ENCODE assay signal across 8 cellular contexts in the genomic region with DNA sequence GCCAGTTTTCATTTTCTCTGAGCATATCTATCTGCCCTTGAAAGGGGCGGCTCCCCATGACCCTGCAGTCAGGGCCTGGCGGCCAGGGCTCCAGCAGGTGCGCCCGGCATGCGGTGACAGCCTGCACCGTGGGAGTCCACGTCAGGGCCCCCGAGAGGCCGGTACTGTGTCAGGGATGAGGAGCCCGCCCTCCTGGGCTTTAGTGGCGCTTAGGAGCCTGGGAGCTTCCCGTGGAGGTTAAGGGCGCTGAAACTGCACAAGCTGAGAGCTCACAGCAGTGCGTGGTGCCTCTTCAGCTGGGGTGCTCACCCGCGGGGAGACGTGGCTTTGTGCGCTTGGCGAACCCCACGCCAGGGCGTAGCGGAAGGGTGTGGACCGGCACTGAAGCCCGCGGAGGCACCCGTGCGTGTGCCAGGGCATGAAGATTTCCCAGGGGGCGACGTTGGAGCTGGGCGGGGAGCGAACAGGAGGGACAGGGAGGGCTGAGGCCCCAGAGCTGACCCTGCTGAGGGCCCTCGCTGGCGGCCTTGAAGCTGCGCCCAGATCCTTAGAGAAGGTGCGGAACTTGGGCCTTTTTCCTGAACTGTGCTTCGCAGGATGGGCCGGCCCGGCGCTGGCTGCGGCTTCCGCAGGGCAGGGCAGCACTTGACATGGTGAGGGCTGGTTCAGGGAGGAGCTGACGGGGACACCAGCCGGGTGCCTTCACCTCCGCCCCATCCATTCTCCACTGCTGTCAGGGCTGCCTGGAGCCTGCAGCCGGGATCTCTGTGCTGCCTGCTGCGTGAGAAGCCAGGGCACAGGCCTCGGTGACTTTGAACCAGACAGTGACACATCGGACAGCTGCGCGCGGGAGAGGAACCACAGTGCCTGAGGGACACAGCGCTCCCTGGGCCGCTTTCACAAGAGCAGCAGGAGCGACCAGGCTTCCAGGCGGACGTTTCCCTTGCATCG.
DNase-seq lines count a peak whose midpoint lies in the region; ATAC-seq and TF ChIP-seq lines count a peak whose summit lies in the region.

No MANE protein-coding gene starts in this region.

- peak overlapping the region; percentile 56 for H2AFZ ChIP-seq in parathyroid adenoma

- H3K36me3 ChIP-seq in parathyroid adenoma (ENCODE audit: control insufficient read depth, insufficient read depth, low read length) = no peaks in the 10 kb centered on the region

- H3K4me2 ChIP-seq in parathyroid adenoma (ENCODE audit: low read length) = peak overlapping the region; percentile 22

- ATAC-seq in GM18517 (IDR thresholded peaks at IDR 0.05; ENCODE audit: unreplicated experiment) = peak; percentile 40
- ATAC-seq in GM18909 (IDR thresholded peaks at IDR 0.05; ENCODE audit: poor library complexity, unreplicated experiment) = no peak

- H3K27ac ChIP-seq in parathyroid adenoma = no peak overlapping the region

- no peaks in the 10 kb centered on the region for H3K4me1 ChIP-seq in parathyroid adenoma

- TF ChIP-seq POLR2A in NB4 (IDR thresholded peaks at IDR 0.05; ENCODE audit: extremely low read depth, insufficient read length) = no peak

- peak; percentile 91 for DNase-seq in NB4 (ENCODE audit: low read depth)
- DNase-seq in activated T-cell treated with anti-CD3 and anti-CD28 coated beads for 48 hours (ENCODE audit: low read depth) = peak; percentile 34
- peak; percentile 49 for DNase-seq in fibroblast of peridontal ligament (ENCODE audit: extremely low read depth)
- no peak for DNase-seq in SIG-M5 treated with dmso at 0.1 percent for 504 hours (lab: John Stamatoyannopoulos, UW; ENCODE audit: unreplicated experiment)
- no peak for DNase-seq in NCI-H748 treated with DMSO at 0.1 percent for 48 hours (lab: John Stamatoyannopoulos, UW)

- TF ChIP-seq CTCF in NB4 (IDR thresholded peaks at IDR 0.05; ENCODE audit: low read depth, low read length) = no peak
- TF ChIP-seq CTCF in parathyroid adenoma (IDR thresholded peaks at IDR 0.05) = no peak

- H3K27me3 ChIP-seq in parathyroid adenoma (ENCODE audit: control insufficient read depth, insufficient read depth, low read length) = no peaks in the 10 kb centered on the region

- H3K9ac ChIP-seq in parathyroid adenoma = no peak overlapping the region

- H3K4me3 ChIP-seq in NB4 (ENCODE audit: low read depth, low read length) = peak overlapping the region; percentile 47
- H3K4me3 ChIP-seq in parathyroid adenoma (ENCODE audit: low read depth, low read length) = peak overlapping the region; percentile 20

- H3K79me2 ChIP-seq in parathyroid adenoma = no peaks in the 10 kb centered on the region

- H3K9me3 ChIP-seq in parathyroid adenoma (ENCODE audit: control insufficient read depth, low read length) = no peaks in the 10 kb centered on the region

Comparison
In these comparisons a context has a peak if more than half of its experiments do, and no peak if none do; other contexts are left out.
1. DNase-seq: peak in NB4 (single experiment), activated T-cell treated with anti-CD3 and anti-CD28 coated beads for 48 hours (single experiment) and fibroblast of peridontal ligament (single experiment); none in SIG-M5 treated with dmso at 0.1 percent for 504 hours (single experiment) and NCI-H748 treated with DMSO at 0.1 percent for 48 hours (single experiment).